ENCODE assay signal across 8 cellular contexts in genomic region chr12:65741662-65742480, GRCh38.
DNase-seq lines count a peak whose midpoint lies in the region; ATAC-seq and TF ChIP-seq lines count a peak whose summit lies in the region.

No MANE protein-coding gene starts in this region.

- intact Hi-C loops in left colon (cut with DNase I, micrococcal nuclease): no loop called here

- H3K27ac ChIP-seq in ACC112 (ENCODE audit: low read depth, low read length): peak overlapping the region; percentile 45

- no peaks in the 10 kb centered on the region for H3K27me3 ChIP-seq in ACC112 (ENCODE audit: insufficient read depth, low read length)

- peak overlapping the region; percentile 9 for H2AFZ ChIP-seq in ACC112 (ENCODE audit: low read length, unreplicated experiment)

- in situ Hi-C loops in SK-MEL-5 (cut with HindIII; ENCODE audit: low pct_unique_long_range_greater_than_20kb, low sequenced_read_pairs): no loop called here

- ATAC-seq in left colon (peak; percentile 42), GM21381 (IDR thresholded peaks at IDR 0.05; ENCODE audit: unreplicated experiment) (no peak), HG02623 (IDR thresholded peaks at IDR 0.05; ENCODE audit: unreplicated experiment) (no peak)

- no peaks in the 10 kb centered on the region for H3K36me3 ChIP-seq in ACC112 (ENCODE audit: insufficient read depth, low read length)

- DNase-seq in GM20000 (ENCODE audit: low spot score): peak; percentile 75
- peak; percentile 48 for DNase-seq in SK-MEL-5 (ENCODE audit: low read depth, low spot score)
- DNase-seq in choroid plexus epithelial cell (ENCODE audit: low read depth): peak; percentile 59
- peak in 1 of 2 donors; percentile 15 for DNase-seq in left colon
- peak; percentile 1 to 3 for DNase-seq in stimulated activated CD8-positive, alpha-beta memory T cell treated with anti-CD3 and anti-CD28 coated beads, Interleukin-15, amount 100 ng/mL, for 4 hours (ENCODE audit: low read depth in 2 of 2)

- H3K4me3 ChIP-seq in ACC112 (ENCODE audit: low read depth, low read length) (peak overlapping the region; percentile 76), choroid plexus epithelial cell (ENCODE audit: low read depth, low read length) (peak overlapping the region; percentile 79)

- H3K79me2 ChIP-seq in ACC112 (ENCODE audit: control insufficient read depth, insufficient read depth, low read length, unreplicated experiment): peaks cover 4% of the 10 kb centered on the region

- H3K4me1 ChIP-seq in ACC112 (ENCODE audit: control insufficient read depth, insufficient read depth, low read length, unreplicated experiment): peaks cover 12% of the 10 kb centered on the region

- TF ChIP-seq CTCF in GM20000 (IDR thresholded peaks at IDR 0.05; ENCODE audit: extremely low read depth, missing control alignments) (no peak), choroid plexus epithelial cell (conservative IDR thresholded peaks at IDR 0.05; ENCODE audit: low read depth, low read length) (no peak)
